Comparison of ENCODE assay signal across 21 cellular contexts in genomic region chr3:129530331-129530761, GRCh38. TPM values are rescaled to one million over a fixed set of nuclear protein-coding genes. Genes with fewer than 3 reads are reported as not detected.
DNase-seq lines count a peak whose midpoint lies in the region; ATAC-seq, FAIRE-seq and TF ChIP-seq lines count a peak whose summit lies in the region.
"Had no signal": no experiment of that assay in that cellular context is flagged by ENCODE, and none has a peak within 500 bp of the region (broad histone marks: within the 10 kb centered on the region; RNA-seq: fewer than 3 reads in every experiment).

No MANE protein-coding gene starts in this region.

- H3K4me3 ChIP-seq in cardiac muscle cell = no peak overlapping the region
- H3K4me3 ChIP-seq in bronchial epithelial cell (ENCODE audit: low read depth, low read length) = no peak overlapping the region
- no peak overlapping the region for H3K4me3 ChIP-seq in iPS-15b (ENCODE audit: low read depth, low read length)
- H3K4me3 ChIP-seq: colonic mucosa, gastroesophageal sphincter, thyroid gland had no signal

- H3K27ac Mint-ChIP-seq in type B pancreatic cell = peak overlapping the region; percentile 31
- H3K27ac Mint-ChIP-seq: activated CD4-positive, alpha-beta memory T cell treated with anti-CD3 and anti-CD28 coated beads for 36 hours had no signal

- DNase-seq in cardiac muscle cell (ENCODE audit: low read depth in 1 of 2, low spot score in 1 of 2) (peak; percentile 18 to 95), Right ventricle myocardium superior (no peak), bronchial epithelial cell (ENCODE audit: low read depth) (peak; percentile 5), type B pancreatic cell (ENCODE audit: extremely low spot score, unreplicated experiment) (no peak), D721Med (ENCODE audit: insufficient read length, low spot score) (no peak), HuH-7 (ENCODE audit: low spot score) (no peak)
- DNase-seq: activated CD4-positive, alpha-beta memory T cell treated with anti-CD3 and anti-CD28 coated beads for 36 hours; activated naive CD4-positive, alpha-beta T cell treated with Interleukin-2 at 50 U/mL for 16 hours; colonic mucosa; NCI-H1092; NCI-H526; nucleus accumbens; stimulated activated CD4-positive, alpha-beta T cell treated with anti-CD3 and anti-CD28 coated beads, Interleukin-15, amount 100 ng/mL, for 24 hours; thyroid gland had no signal

- intact Hi-C loops in Right ventricle myocardium superior (cut with DNase I) = no loop called here

- peak overlapping the region; percentile 24 for H3K9ac ChIP-seq in iPS-15b (ENCODE audit: low read depth, low read length)

- ATAC-seq in Right ventricle myocardium superior (ENCODE audit: poor library complexity) (no peak), GM18907 (IDR thresholded peaks at IDR 0.05; ENCODE audit: unreplicated experiment) (no peak)
- ATAC-seq: gastroesophageal sphincter, HCT116 had no signal

- H3K27ac ChIP-seq in cardiac muscle cell = no peak overlapping the region
- H3K27ac ChIP-seq: colonic mucosa, gastroesophageal sphincter, thyroid gland had no signal

- FAIRE-seq in bronchial epithelial cell (lab: Jason Lieb, UNC) (no peak), D721Med (lab: Jason Lieb, UNC) (no peak)
- FAIRE-seq: HTR-8/SVneo had no signal

- no peak overlapping the region for H3K4me3 Mint-ChIP-seq in type B pancreatic cell
- H3K4me3 Mint-ChIP-seq: activated CD4-positive, alpha-beta memory T cell treated with anti-CD3 and anti-CD28 coated beads for 36 hours had no signal

- H3K9me3 ChIP-seq in cardiac muscle cell (ENCODE audit: low read depth) (no peaks in the 10 kb centered on the region), iPS-15b (ENCODE audit: control insufficient read depth, insufficient read depth, low read length) (no peaks in the 10 kb centered on the region)
- H3K9me3 ChIP-seq: colonic mucosa, gastroesophageal sphincter, thyroid gland had no signal

- H3K4me1 ChIP-seq in cardiac muscle cell (ENCODE audit: low read depth) (no peaks in the 10 kb centered on the region), iPS-15b (ENCODE audit: control insufficient read depth, insufficient read depth, low read length) (peaks cover 9% of the 10 kb centered on the region)
- H3K4me1 ChIP-seq: colonic mucosa had no signal

- H3K36me3 ChIP-seq in cardiac muscle cell = no peaks in the 10 kb centered on the region
- no peaks in the 10 kb centered on the region for H3K36me3 ChIP-seq in bronchial epithelial cell (ENCODE audit: control insufficient read depth, insufficient read depth, low read length)
- no peaks in the 10 kb centered on the region for H3K36me3 ChIP-seq in iPS-15b (ENCODE audit: control insufficient read depth, insufficient read depth, low read length)
- H3K36me3 ChIP-seq: colonic mucosa, gastroesophageal sphincter, thyroid gland had no signal

- TF ChIP-seq CTCF in cardiac muscle cell (IDR thresholded peaks at IDR 0.05; ENCODE audit: low read depth, low read length) (no peak), bronchial epithelial cell (IDR thresholded peaks at IDR 0.05; ENCODE audit: insufficient read depth, low read length, severe bottlenecking) (no peak), type B pancreatic cell (conservative IDR thresholded peaks at IDR 0.05) (no peak), D721Med (IDR thresholded peaks at IDR 0.05; ENCODE audit: insufficient read depth, missing control alignments) (no peak)

- H3K27me3 ChIP-seq in cardiac muscle cell (no peaks in the 10 kb centered on the region), bronchial epithelial cell (ENCODE audit: control insufficient read depth, insufficient read depth, low read length) (no peaks in the 10 kb centered on the region), iPS-15b (ENCODE audit: control insufficient read depth, insufficient read depth, low read length) (no peaks in the 10 kb centered on the region)
- H3K27me3 ChIP-seq: colonic mucosa, gastroesophageal sphincter, thyroid gland had no signal

- no peaks in the 10 kb centered on the region for H3K36me3 Mint-ChIP-seq in type B pancreatic cell
- H3K36me3 Mint-ChIP-seq: activated CD4-positive, alpha-beta memory T cell treated with anti-CD3 and anti-CD28 coated beads for 36 hours had no signal

- H3K4me1 Mint-ChIP-seq in type B pancreatic cell (ENCODE audit: unreplicated experiment) = peaks cover 32% of the 10 kb centered on the region

- no peaks in the 10 kb centered on the region for H3K27me3 Mint-ChIP-seq in type B pancreatic cell
- H3K27me3 Mint-ChIP-seq: activated CD4-positive, alpha-beta memory T cell treated with anti-CD3 and anti-CD28 coated beads for 36 hours had no signal

- no peaks in the 10 kb centered on the region for H3K9me3 Mint-ChIP-seq in type B pancreatic cell
- H3K9me3 Mint-ChIP-seq: activated CD4-positive, alpha-beta memory T cell treated with anti-CD3 and anti-CD28 coated beads for 36 hours had no signal

RNA-seq across cellular contexts. Expression of gene RHO, which starts 1.9 kb away (rescaled TPM):
- not detected in 2 replicates for total RNA-seq in cardiac muscle cell
- not detected in 2 replicates for polyA plus RNA-seq in cardiac muscle cell
- total RNA-seq in Right ventricle myocardium superior = not detected
- total RNA-seq in bronchial epithelial cell = not detected in 2 replicates
- not detected in 2 replicates for total RNA-seq in type B pancreatic cell (ENCODE audit: low replicate concordance)
- total RNA-seq: A172; activated CD4-positive, alpha-beta memory T cell treated with anti-CD3 and anti-CD28 coated beads for 36 hours; colonic mucosa; gastroesophageal sphincter; lower leg skin; thyroid gland had no signal

RNA-seq across cellular contexts. Expression of gene H1-8, which starts 12.6 kb away (rescaled TPM):
- total RNA-seq in cardiac muscle cell (not detected in 2 replicates), Right ventricle myocardium superior (not detected), bronchial epithelial cell (not detected in 2 replicates), type B pancreatic cell (ENCODE audit: low replicate concordance) (not detected in 2 replicates)
- polyA plus RNA-seq in cardiac muscle cell = not detected in 2 replicates
- total RNA-seq: A172; activated CD4-positive, alpha-beta memory T cell treated with anti-CD3 and anti-CD28 coated beads for 36 hours; colonic mucosa; gastroesophageal sphincter; lower leg skin; thyroid gland had no signal

Comparison
In these comparisons a context has a peak if more than half of its experiments do, and no peak if none do; other contexts are left out.
1. DNase-seq: peak in cardiac muscle cell (2 of 2) and bronchial epithelial cell (single experiment); none in Right ventricle myocardium superior (single experiment), type B pancreatic cell (single experiment), D721Med (single experiment) and HuH-7 (single experiment).